ENCODE assay signal across 2 cellular contexts in the genomic region with DNA sequence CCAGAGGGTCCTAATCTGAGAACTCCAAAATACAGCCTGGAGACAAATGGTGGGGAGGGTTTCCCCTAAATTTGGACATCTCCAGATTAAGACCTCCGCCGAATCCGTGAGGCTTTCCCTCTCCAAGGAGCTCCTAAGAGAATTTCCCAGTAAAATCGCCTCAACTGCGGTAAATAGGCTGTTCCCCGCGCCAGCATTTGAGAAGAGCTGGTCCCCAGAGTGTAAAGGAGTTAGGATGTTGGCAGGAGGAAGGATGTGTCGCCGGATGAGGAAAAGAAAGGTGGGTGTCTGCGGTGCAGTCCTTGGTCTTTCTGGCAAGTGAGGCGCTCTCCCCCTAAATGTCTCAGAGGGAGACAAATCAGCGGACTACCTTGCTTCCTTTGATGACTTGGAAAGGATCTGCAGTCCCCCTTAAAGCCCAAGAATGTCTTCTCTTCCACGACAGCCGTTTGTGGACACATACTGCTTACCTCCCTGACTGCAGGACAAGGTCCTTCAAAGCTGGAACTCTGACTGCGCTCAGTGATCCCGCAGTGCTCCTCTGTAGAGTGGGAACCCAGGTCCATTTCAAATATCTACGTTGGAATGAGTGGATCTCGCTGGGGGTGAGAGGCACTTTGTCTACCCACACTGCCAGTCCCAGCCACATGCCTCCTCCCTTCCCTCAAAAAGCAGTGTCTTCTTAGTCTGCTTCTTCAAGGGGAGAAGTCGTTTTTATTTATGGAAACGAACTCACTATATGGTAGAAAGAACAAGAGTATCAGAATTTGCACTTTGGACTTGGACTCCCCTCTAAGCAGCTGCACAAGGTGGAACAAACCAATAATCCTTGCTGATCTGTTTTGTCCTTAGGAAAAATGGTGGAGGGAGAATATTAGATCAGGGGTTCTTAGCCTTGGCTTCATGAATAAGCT.
TF ChIP-seq lines count a peak whose summit lies in the region.

No MANE protein-coding gene starts in this region.

TF ChIP-seq in A549, 52 proteins besides CTCF, POLR2A, EP300 and RAD21 (continued from another document):
- TF ChIP-seq, protein P1, sequence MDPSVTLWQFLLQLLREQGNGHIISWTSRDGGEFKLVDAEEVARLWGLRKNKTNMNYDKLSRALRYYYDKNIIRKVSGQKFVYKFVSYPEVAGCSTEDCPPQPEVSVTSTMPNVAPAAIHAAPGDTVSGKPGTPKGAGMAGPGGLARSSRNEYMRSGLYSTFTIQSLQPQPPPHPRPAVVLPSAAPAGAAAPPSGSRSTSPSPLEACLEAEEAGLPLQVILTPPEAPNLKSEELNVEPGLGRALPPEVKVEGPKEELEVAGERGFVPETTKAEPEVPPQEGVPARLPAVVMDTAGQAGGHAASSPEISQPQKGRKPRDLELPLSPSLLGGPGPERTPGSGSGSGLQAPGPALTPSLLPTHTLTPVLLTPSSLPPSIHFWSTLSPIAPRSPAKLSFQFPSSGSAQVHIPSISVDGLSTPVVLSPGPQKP (IDR thresholded peaks at IDR 0.05; ENCODE audit: low read depth, low read length), result no peak
- TF ChIP-seq HOXB5 (CRISPR knock-in tag; IDR thresholded peaks at IDR 0.05) (no peak), POLR2AphosphoS2 (conservative IDR thresholded peaks at IDR 0.05; ENCODE audit: low read length) (no peak), PHF8 (IDR thresholded peaks at IDR 0.05; ENCODE audit: borderline replicate concordance, low read depth) (no peak)

TF ChIP-seq in HCT116, 20 proteins besides CTCF, POLR2A, EP300 and RAD21 (continued from another document):
- TF ChIP-seq EZH2phosphoT487 (IDR thresholded peaks at IDR 0.05; ENCODE audit: borderline replicate concordance) (no peak), SRF (IDR thresholded peaks at IDR 0.05; ENCODE audit: low read depth) (no peak), CBX3 (IDR thresholded peaks at IDR 0.05; ENCODE audit: low read depth) (no peak), FOSL1 (IDR thresholded peaks at IDR 0.05; ENCODE audit: low read depth) (no peak), JUND (IDR thresholded peaks at IDR 0.05) (no peak), CEBPB (IDR thresholded peaks at IDR 0.05; ENCODE audit: low read depth) (no peak), ZFX (IDR thresholded peaks at IDR 0.05) (no peak), POLR2AphosphoS5 (IDR thresholded peaks at IDR 0.05; ENCODE audit: low read depth, low read length) (no peak), SP1 (IDR thresholded peaks at IDR 0.05; ENCODE audit: low read depth) (no peak), EGR1 (IDR thresholded peaks at IDR 0.05; ENCODE audit: low read depth) (no peak), TCF7L2 (IDR thresholded peaks at IDR 0.05; ENCODE audit: borderline replicate concordance, extremely low read depth, insufficient read depth, insufficient read length) (no peak)
- TF ChIP-seq, protein P2, sequence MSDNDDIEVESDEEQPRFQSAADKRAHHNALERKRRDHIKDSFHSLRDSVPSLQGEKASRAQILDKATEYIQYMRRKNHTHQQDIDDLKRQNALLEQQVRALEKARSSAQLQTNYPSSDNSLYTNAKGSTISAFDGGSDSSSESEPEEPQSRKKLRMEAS (IDR thresholded peaks at IDR 0.05), result no peak
- TF ChIP-seq, protein P3, sequence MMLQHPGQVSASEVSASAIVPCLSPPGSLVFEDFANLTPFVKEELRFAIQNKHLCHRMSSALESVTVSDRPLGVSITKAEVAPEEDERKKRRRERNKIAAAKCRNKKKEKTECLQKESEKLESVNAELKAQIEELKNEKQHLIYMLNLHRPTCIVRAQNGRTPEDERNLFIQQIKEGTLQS (IDR thresholded peaks at IDR 0.05), result no peak
- TF ChIP-seq, protein P4, sequence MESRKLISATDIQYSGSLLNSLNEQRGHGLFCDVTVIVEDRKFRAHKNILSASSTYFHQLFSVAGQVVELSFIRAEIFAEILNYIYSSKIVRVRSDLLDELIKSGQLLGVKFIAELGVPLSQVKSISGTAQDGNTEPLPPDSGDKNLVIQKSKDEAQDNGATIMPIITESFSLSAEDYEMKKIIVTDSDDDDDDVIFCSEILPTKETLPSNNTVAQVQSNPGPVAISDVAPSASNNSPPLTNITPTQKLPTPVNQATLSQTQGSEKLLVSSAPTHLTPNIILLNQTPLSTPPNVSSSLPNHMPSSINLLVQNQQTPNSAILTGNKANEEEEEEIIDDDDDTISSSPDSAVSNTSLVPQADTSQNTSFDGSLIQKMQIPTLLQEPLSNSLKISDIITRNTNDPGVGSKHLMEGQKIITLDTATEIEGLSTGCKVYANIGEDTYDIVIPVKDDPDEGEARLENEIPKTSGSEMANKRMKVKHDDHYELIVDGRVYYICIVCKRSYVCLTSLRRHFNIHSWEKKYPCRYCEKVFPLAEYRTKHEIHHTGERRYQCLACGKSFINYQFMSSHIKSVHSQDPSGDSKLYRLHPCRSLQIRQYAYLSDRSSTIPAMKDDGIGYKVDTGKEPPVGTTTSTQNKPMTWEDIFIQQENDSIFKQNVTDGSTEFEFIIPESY (IDR thresholded peaks at IDR 0.05; ENCODE audit: extremely low read depth, insufficient replicate concordance, low read length), result no peak
TF ChIP-seq in HCT116: peak in this region for 0.
